ENCODE assay signal across 1 cellular context in the genomic region with DNA sequence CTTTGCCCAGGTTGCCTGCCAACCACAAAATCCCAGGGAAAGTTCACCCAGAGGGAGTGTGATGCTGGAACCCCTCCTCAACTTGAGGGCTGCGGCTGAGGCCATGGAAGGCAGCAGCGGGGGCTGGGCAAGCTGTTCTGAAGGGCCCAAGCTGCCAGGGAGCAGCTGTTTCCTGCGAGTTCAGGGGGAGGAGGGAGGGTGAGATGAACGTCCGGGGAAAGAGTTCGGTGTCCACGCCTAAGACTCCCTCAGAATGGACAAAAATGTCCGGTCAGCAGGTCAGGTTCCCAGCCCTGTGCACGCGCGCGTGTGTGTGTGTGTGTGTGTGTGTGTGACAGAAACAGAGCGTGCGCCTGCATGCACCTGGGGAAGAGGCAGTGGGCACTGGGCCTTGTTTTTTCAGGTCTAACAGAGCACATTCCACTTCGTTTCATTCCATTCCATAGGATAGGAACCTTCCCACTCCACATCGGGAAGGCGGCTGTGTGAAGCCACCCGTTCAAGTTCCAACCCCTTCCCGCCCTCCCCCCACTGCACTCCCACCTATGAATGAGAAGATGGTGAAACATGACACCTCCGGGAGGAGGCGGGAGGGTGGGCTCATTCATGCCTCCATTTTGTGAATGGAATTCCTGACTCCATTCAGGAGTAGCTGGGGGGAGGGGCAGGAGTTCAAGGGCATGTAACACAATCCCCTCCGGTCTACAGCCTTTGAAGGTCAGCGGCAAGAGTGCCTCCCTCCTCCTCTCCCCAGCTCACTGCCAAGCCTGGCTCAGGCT.
TF ChIP-seq lines count a peak whose summit lies in the region.

No MANE protein-coding gene starts in this region.

TF ChIP-seq in HepG2, 621 proteins besides CTCF, POLR2A, EP300 and RAD21 (continued from another document and continues in another):
- TF ChIP-seq SMARCE1 (IDR thresholded peaks at IDR 0.05; ENCODE audit: borderline replicate concordance) = no peak
- TF ChIP-seq, protein P1, sequence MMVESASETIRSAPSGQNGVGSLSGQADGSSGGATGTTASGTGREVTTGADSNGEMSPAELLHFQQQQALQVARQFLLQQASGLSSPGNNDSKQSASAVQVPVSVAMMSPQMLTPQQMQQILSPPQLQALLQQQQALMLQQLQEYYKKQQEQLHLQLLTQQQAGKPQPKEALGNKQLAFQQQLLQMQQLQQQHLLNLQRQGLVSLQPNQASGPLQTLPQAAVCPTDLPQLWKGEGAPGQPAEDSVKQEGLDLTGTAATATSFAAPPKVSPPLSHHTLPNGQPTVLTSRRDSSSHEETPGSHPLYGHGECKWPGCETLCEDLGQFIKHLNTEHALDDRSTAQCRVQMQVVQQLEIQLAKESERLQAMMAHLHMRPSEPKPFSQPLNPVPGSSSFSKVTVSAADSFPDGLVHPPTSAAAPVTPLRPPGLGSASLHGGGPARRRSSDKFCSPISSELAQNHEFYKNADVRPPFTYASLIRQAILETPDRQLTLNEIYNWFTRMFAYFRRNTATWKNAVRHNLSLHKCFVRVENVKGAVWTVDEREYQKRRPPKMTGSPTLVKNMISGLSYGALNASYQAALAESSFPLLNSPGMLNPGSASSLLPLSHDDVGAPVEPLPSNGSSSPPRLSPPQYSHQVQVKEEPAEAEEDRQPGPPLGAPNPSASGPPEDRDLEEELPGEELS (CRISPR knock-in tag; IDR thresholded peaks at IDR 0.05) = peak; percentile 94
- no peak for TF ChIP-seq RFX1 (IDR thresholded peaks at IDR 0.05)
- peak; percentile 96 for TF ChIP-seq SNAPC4 (CRISPR knock-in tag; IDR thresholded peaks at IDR 0.05)
- TF ChIP-seq SOX6 (IDR thresholded peaks at IDR 0.05) = no peak
- TF ChIP-seq SOX6 (CRISPR knock-in tag; IDR thresholded peaks at IDR 0.05) = peak; percentile 99
- peak; percentile 90; the same call in 1 of the 2 replicates for TF ChIP-seq CBX5 (CRISPR knock-in tag; IDR thresholded peaks at IDR 0.05; ENCODE audit: borderline replicate concordance)
- TF ChIP-seq, protein P2, sequence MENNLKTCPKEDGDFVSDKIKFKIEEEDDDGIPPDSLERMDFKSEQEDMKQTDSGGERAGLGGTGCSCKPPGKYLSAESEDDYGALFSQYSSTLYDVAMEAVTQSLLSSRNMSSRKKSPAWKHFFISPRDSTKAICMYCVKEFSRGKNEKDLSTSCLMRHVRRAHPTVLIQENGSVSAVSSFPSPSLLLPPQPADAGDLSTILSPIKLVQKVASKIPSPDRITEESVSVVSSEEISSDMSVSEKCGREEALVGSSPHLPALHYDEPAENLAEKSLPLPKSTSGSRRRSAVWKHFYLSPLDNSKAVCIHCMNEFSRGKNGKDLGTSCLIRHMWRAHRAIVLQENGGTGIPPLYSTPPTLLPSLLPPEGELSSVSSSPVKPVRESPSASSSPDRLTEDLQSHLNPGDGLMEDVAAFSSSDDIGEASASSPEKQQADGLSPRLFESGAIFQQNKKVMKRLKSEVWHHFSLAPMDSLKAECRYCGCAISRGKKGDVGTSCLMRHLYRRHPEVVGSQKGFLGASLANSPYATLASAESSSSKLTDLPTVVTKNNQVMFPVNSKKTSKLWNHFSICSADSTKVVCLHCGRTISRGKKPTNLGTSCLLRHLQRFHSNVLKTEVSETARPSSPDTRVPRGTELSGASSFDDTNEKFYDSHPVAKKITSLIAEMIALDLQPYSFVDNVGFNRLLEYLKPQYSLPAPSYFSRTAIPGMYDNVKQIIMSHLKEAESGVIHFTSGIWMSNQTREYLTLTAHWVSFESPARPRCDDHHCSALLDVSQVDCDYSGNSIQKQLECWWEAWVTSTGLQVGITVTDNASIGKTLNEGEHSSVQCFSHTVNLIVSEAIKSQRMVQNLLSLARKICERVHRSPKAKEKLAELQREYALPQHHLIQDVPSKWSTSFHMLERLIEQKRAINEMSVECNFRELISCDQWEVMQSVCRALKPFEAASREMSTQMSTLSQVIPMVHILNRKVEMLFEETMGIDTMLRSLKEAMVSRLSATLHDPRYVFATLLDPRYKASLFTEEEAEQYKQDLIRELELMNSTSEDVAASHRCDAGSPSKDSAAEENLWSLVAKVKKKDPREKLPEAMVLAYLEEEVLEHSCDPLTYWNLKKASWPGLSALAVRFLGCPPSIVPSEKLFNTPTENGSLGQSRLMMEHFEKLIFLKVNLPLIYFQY (CRISPR knock-in tag; IDR thresholded peaks at IDR 0.05; ENCODE audit: borderline replicate concordance) = no peak
- no peak for TF ChIP-seq ZNF615 (CRISPR knock-in tag; IDR thresholded peaks at IDR 0.05; ENCODE audit: borderline replicate concordance)
- TF ChIP-seq SYNCRIP (IDR thresholded peaks at IDR 0.05; ENCODE audit: insufficient read depth, low read depth, low read length) = no peak
- no peak for TF ChIP-seq ZFAT (CRISPR knock-in tag; conservative IDR thresholded peaks at IDR 0.05)
- TF ChIP-seq PAF1 (CRISPR knock-in tag; IDR thresholded peaks at IDR 0.05) = peak; percentile 83
- TF ChIP-seq PAWR (CRISPR knock-in tag; IDR thresholded peaks at IDR 0.05; ENCODE audit: borderline replicate concordance) = peak; percentile 94
- no peak; the same call in 1 of the 2 replicates for TF ChIP-seq ZNF790 (CRISPR knock-in tag; IDR thresholded peaks at IDR 0.05; ENCODE audit: borderline replicate concordance)
- peak; percentile 67; the same call in 1 of the 2 replicates for TF ChIP-seq MIXL1 (CRISPR knock-in tag; IDR thresholded peaks at IDR 0.05)
- TF ChIP-seq TOPORS (CRISPR knock-in tag; IDR thresholded peaks at IDR 0.05) = peak; percentile 93
- TF ChIP-seq TBP (CRISPR knock-in tag; IDR thresholded peaks at IDR 0.05) = no peak
- no peak for TF ChIP-seq ZUFSP (CRISPR knock-in tag; IDR thresholded peaks at IDR 0.05; ENCODE audit: borderline replicate concordance)
- TF ChIP-seq, protein P3, sequence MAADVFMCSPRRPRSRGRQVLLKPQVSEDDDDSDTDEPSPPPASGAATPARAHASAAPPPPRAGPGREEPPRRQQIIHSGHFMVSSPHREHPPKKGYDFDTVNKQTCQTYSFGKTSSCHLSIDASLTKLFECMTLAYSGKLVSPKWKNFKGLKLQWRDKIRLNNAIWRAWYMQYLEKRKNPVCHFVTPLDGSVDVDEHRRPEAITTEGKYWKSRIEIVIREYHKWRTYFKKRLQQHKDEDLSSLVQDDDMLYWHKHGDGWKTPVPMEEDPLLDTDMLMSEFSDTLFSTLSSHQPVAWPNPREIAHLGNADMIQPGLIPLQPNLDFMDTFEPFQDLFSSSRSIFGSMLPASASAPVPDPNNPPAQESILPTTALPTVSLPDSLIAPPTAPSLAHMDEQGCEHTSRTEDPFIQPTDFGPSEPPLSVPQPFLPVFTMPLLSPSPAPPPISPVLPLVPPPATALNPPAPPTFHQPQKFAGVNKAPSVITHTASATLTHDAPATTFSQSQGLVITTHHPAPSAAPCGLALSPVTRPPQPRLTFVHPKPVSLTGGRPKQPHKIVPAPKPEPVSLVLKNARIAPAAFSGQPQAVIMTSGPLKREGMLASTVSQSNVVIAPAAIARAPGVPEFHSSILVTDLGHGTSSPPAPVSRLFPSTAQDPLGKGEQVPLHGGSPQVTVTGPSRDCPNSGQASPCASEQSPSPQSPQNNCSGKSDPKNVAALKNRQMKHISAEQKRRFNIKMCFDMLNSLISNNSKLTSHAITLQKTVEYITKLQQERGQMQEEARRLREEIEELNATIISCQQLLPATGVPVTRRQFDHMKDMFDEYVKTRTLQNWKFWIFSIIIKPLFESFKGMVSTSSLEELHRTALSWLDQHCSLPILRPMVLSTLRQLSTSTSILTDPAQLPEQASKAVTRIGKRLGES (CRISPR knock-in tag; IDR thresholded peaks at IDR 0.05; ENCODE audit: borderline replicate concordance) = no peak
- TF ChIP-seq NCOA5 (CRISPR knock-in tag; IDR thresholded peaks at IDR 0.05) = no peak
- no peak for TF ChIP-seq ADNP (CRISPR knock-in tag; IDR thresholded peaks at IDR 0.05)
- TF ChIP-seq PHF20 (CRISPR knock-in tag; IDR thresholded peaks at IDR 0.05) = peak; percentile 71
- TF ChIP-seq ZNF354B (CRISPR knock-in tag; IDR thresholded peaks at IDR 0.05) = peak; percentile 68; the same call in 1 of the 2 replicates
- TF ChIP-seq HCFC1 (IDR thresholded peaks at IDR 0.05; ENCODE audit: low read depth, low read length) = peak; percentile 22; the same call in 1 of the 2 replicates
- TF ChIP-seq SOX13 (IDR thresholded peaks at IDR 0.05) = peak; percentile 94
- TF ChIP-seq SOX13 (CRISPR knock-in tag; conservative IDR thresholded peaks at IDR 0.05 in 1 of 2, IDR thresholded peaks at IDR 0.05 in 1 of 2) = peak in 1 of 2 experiments; percentile 96; a peak in 2 of 4 replicates
- 0 out of 2 replicates have a peak, but pooled peaks have one; percentile 45 for TF ChIP-seq ZNF251 (CRISPR knock-in tag; IDR thresholded peaks at IDR 0.05)
- TF ChIP-seq ZNF878 (CRISPR knock-in tag; IDR thresholded peaks at IDR 0.05) = peak; percentile 98
- peak; percentile 97 for TF ChIP-seq TCF7 (IDR thresholded peaks at IDR 0.05; ENCODE audit: low read depth)
- TF ChIP-seq SMAD1 (CRISPR knock-in tag; IDR thresholded peaks at IDR 0.05; ENCODE audit: borderline replicate concordance, low read depth) = peak; percentile 83; the same call in 1 of the 2 replicates
- peak; percentile 99 for TF ChIP-seq PHF21A (CRISPR knock-in tag; IDR thresholded peaks at IDR 0.05)
- TF ChIP-seq SIN3A (IDR thresholded peaks at IDR 0.05; ENCODE audit: borderline replicate concordance, low read depth, low read length) = no peak
- TF ChIP-seq KDM5B (CRISPR knock-in tag; IDR thresholded peaks at IDR 0.05; ENCODE audit: borderline replicate concordance) = peak; percentile 89
- TF ChIP-seq CENPX (CRISPR knock-in tag; IDR thresholded peaks at IDR 0.05) = no peak
- TF ChIP-seq ZNF772 (CRISPR knock-in tag; IDR thresholded peaks at IDR 0.05) = peak; percentile 88
- TF ChIP-seq MXI1 (IDR thresholded peaks at IDR 0.05; ENCODE audit: borderline replicate concordance, low read depth, low read length) = no peak; the same call in 2 of the 3 replicates
- TF ChIP-seq ZNF567 (CRISPR knock-in tag; IDR thresholded peaks at IDR 0.05; ENCODE audit: borderline replicate concordance) = no peak; the same call in none of the 2 replicates
- TF ChIP-seq DNMT3B (CRISPR knock-in tag; conservative IDR thresholded peaks at IDR 0.05) = no peak; the same call in 1 of the 2 replicates
- peak; percentile 71 for TF ChIP-seq MAX (IDR thresholded peaks at IDR 0.05)
- TF ChIP-seq SRSF4 (IDR thresholded peaks at IDR 0.05; ENCODE audit: low read depth, low read length, poor library complexity, severe bottlenecking) = no peak
- TF ChIP-seq FOXK1 (CRISPR knock-in tag; IDR thresholded peaks at IDR 0.05; ENCODE audit: borderline replicate concordance, low read depth) = peak; percentile 86
- no peak; the same call in 1 of the 2 replicates for TF ChIP-seq SMAD9 (CRISPR knock-in tag; IDR thresholded peaks at IDR 0.05)
- no peak for TF ChIP-seq SRF (IDR thresholded peaks at IDR 0.05; ENCODE audit: low read depth, low read length)
- peak; percentile 79 for TF ChIP-seq ZNF749 (CRISPR knock-in tag; IDR thresholded peaks at IDR 0.05; ENCODE audit: borderline replicate concordance)
- peak; percentile 98 for TF ChIP-seq ZNF746 (CRISPR knock-in tag; IDR thresholded peaks at IDR 0.05)
- TF ChIP-seq ZNF589 (CRISPR knock-in tag; conservative IDR thresholded peaks at IDR 0.05) = peak; percentile 82
